Comparison of ENCODE assay signal across 8 cellular contexts in the genomic region with DNA sequence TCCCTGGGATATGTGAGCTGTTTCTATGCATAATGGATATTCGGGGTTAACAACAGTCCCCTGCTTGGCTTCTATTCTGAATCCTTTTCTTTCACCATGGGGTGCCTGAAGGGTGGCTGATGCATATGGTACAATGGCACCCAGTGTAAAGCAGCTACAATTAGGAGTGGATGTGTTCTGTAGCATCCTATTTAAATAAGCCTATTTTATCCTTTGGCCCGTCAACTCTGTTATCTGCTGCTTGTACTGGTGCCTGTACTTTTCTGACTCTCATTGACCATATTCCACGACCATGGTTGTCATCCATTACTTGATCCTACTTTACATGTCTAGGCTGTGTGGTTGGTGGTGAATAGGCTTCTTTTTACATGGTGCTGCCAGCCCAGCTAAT. TPM values are rescaled to one million over a fixed set of nuclear protein-coding genes. Genes with fewer than 3 reads are reported as not detected.
DNase-seq lines count a peak whose midpoint lies in the region; ATAC-seq and TF ChIP-seq lines count a peak whose summit lies in the region.

No MANE protein-coding gene starts in this region.

- H3K27ac ChIP-seq in left ventricle myocardium inferior (replicated peaks) (peak overlapping the region; percentile 97), brain microvascular endothelial cell (no peak overlapping the region), mesodermal cell (ENCODE audit: low read depth, low read length, severe bottlenecking) (no peak overlapping the region), vagina (no peak overlapping the region), RWPE1 (no peak overlapping the region)

- DNase-seq in left ventricle myocardium inferior, result no peak
- DNase-seq in left ventricle myocardium superior, result no peak
- no peak for DNase-seq in brain microvascular endothelial cell
- DNase-seq in vagina (ENCODE audit: extremely low spot score in 2 of 2), result no peak
- no peak for DNase-seq in RWPE1 (ENCODE audit: low spot score)
- DNase-seq in stimulated activated CD4-positive, alpha-beta T cell treated with anti-CD3 and anti-CD28 coated beads, Interleukin-12 subunit alpha, Interleukin-12 subunit beta, amount 100 ng/mL, for 4 hours, result no peak

- H3K9me3 ChIP-seq in left ventricle myocardium inferior (replicated peaks) (peaks cover 68% of the 10 kb centered on the region), mesodermal cell (ENCODE audit: control insufficient read depth, low read length) (peaks cover 64% of the 10 kb centered on the region), vagina (peaks cover 9% of the 10 kb centered on the region)

- ATAC-seq in left ventricle myocardium superior, result no peak
- ATAC-seq in GM21529 (IDR thresholded peaks at IDR 0.05; ENCODE audit: unreplicated experiment), result no peak

- H3K4me1 ChIP-seq in left ventricle myocardium inferior, result peaks cover 68% of the 10 kb centered on the region
- H3K4me1 ChIP-seq in mesodermal cell (ENCODE audit: control insufficient read depth, insufficient read depth, low read length, poor library complexity, severe bottlenecking), result peaks cover 6% of the 10 kb centered on the region
- peaks cover 42% of the 10 kb centered on the region for H3K4me1 ChIP-seq in vagina

- CTCF ChIA-PET in RWPE1 (lab: Yijun Ruan, JAX), result interaction anchor here (0.7 kb wide), 1 partner anchor 114 kb away, joined by 5 read pairs; no protein-coding TSS in a partner anchor

- WGBS in mesodermal cell (ENCODE audit: insufficient coverage in 2 of 2), 2 experiments, result 0% methylated on average over 1 of the region's 3 CpGs

- intact Hi-C loops in left ventricle myocardium inferior (cut with micrococcal nuclease) (loop anchor here (5.0 kb wide), 1 partner anchor 112 kb away; the partner anchor contains the start of gene SMTN), left ventricle myocardium superior (cut with micrococcal nuclease) (no loop called here), vagina (cut with DNase I) (loop anchor here (10.0 kb wide), 1 partner anchor 64 kb away; no protein-coding TSS in a partner anchor)

- H3K36me3 ChIP-seq in left ventricle myocardium inferior (peaks cover 49% of the 10 kb centered on the region), brain microvascular endothelial cell (replicated peaks) (peaks cover 26% of the 10 kb centered on the region), mesodermal cell (ENCODE audit: control insufficient read depth, insufficient read depth, low read length) (peaks cover 78% of the 10 kb centered on the region), vagina (peaks cover 0 to 50% of the 10 kb centered on the region in 2 donors)

- no peak for TF ChIP-seq POLR2A in vagina (IDR thresholded peaks at IDR 0.05)

- POLR2A ChIA-PET in RWPE1 (lab: Yijun Ruan, JAX; ENCODE audit: low non-redundant PET), result interaction anchor here (1.0 kb wide), 1 partner anchor 112 kb away, joined by 3 read pairs; no protein-coding TSS in a partner anchor

- in situ Hi-C loops in brain microvascular endothelial cell (cut with HindIII; ENCODE audit: low pct_ligation_motif_present, low sequenced_read_pairs), result no loop called here

- H3K27me3 ChIP-seq in left ventricle myocardium inferior (ENCODE audit: low read depth), result no peaks in the 10 kb centered on the region
- no peaks in the 10 kb centered on the region for H3K27me3 ChIP-seq in brain microvascular endothelial cell (replicated peaks)
- no peaks in the 10 kb centered on the region for H3K27me3 ChIP-seq in vagina

- H3K4me3 ChIP-seq in left ventricle myocardium inferior, result peak overlapping the region; percentile 79
- peak overlapping the region; percentile 73 for H3K4me3 ChIP-seq in brain microvascular endothelial cell (ENCODE audit: low read depth, low read length)
- peak overlapping the region; percentile 74 for H3K4me3 ChIP-seq in mesodermal cell (ENCODE audit: extremely low read depth, insufficient read depth, low read length, poor library complexity, severe bottlenecking)
- H3K4me3 ChIP-seq in vagina, result peak overlapping the region; percentile 73 to 93

- TF ChIP-seq CTCF in left ventricle myocardium inferior (IDR thresholded peaks at IDR 0.05; ENCODE audit: borderline replicate concordance), result no peak
- TF ChIP-seq CTCF in brain microvascular endothelial cell (IDR thresholded peaks at IDR 0.05; ENCODE audit: low read depth, low read length, missing control alignments), result no peak
- no peak for TF ChIP-seq CTCF in vagina (IDR thresholded peaks at IDR 0.05)
- TF ChIP-seq CTCF in RWPE1 (conservative IDR thresholded peaks at IDR 0.05; ENCODE audit: low read depth), result no peak

RNA-seq across cellular contexts. Expression of gene TUG1, which starts 1.3 kb away (rescaled TPM):
- 33.6 TPM for total RNA-seq in left ventricle myocardium inferior
- 32.7 TPM for total RNA-seq in left ventricle myocardium superior
- 86.7 TPM for polyA plus RNA-seq in mesodermal cell (2013, experiment 1 of 2)
- 85.8 TPM for polyA plus RNA-seq in mesodermal cell (2013, experiment 2 of 2)
- 85.0 TPM for total RNA-seq in vagina

RNA-seq across cellular contexts. Expression of gene MORC2, which starts 1.8 kb away (rescaled TPM):
- 18.0 TPM for total RNA-seq in left ventricle myocardium inferior
- total RNA-seq in left ventricle myocardium superior, result 18.8 TPM
- polyA plus RNA-seq in mesodermal cell (2013, experiment 1 of 2), result 29.8 TPM
- 29.0 TPM for polyA plus RNA-seq in mesodermal cell (2013, experiment 2 of 2)
- 18.4 TPM for total RNA-seq in vagina
